Comparison of ENCODE assay signal across 7 cellular contexts in genomic region chr22:36454916-36455570, GRCh38. TPM values are rescaled to one million over a fixed set of nuclear protein-coding genes. Genes with fewer than 3 reads are reported as not detected.
DNase-seq lines count a peak whose midpoint lies in the region; ATAC-seq and TF ChIP-seq lines count a peak whose summit lies in the region.

No MANE protein-coding gene starts in this region.

- no peak for TF ChIP-seq POLR2A in lower leg skin (IDR thresholded peaks at IDR 0.05)

- no peaks in the 10 kb centered on the region for H3K9me3 Mint-ChIP-seq in activated CD4-positive, alpha-beta memory T cell treated with anti-CD3 and anti-CD28 coated beads for 36 hours

- ATAC-seq in GM18520 (IDR thresholded peaks at IDR 0.05; ENCODE audit: unreplicated experiment) (peak; percentile 40), HG03139 (IDR thresholded peaks at IDR 0.05; ENCODE audit: unreplicated experiment) (peak; percentile 56)

- POLR2A ChIA-PET in activated CD4-positive, alpha-beta memory T cell treated with anti-CD3 and anti-CD28 coated beads for 36 hours (lab: Charles Lee), result interaction anchor here (0.6 to 1.7 kb wide), 4 partner anchors 26 to 122 kb away, joined by 3 to 5 read pairs (median 4); partner anchors contain the start of gene MYH9

- H3K4me3 Mint-ChIP-seq in activated CD4-positive, alpha-beta memory T cell treated with anti-CD3 and anti-CD28 coated beads for 36 hours, result peak overlapping the region; percentile 74

- peaks cover 39% of the 10 kb centered on the region for H3K4me1 Mint-ChIP-seq in activated CD4-positive, alpha-beta memory T cell treated with anti-CD3 and anti-CD28 coated beads for 36 hours (ENCODE audit: low read depth)

- H3K27me3 Mint-ChIP-seq in activated CD4-positive, alpha-beta memory T cell treated with anti-CD3 and anti-CD28 coated beads for 36 hours, result no peaks in the 10 kb centered on the region

- 1 to 6% methylated on average over 20 to 26 of the region's 61 CpGs for WGBS in lower leg skin, 2 donors

- H3K36me3 Mint-ChIP-seq in activated CD4-positive, alpha-beta memory T cell treated with anti-CD3 and anti-CD28 coated beads for 36 hours, result no peaks in the 10 kb centered on the region

- H3K4me3 ChIP-seq in lower leg skin (ENCODE audit: low read depth, poor library complexity, severe bottlenecking), result peak overlapping the region; percentile 19

- no peak for TF ChIP-seq CTCF in lower leg skin (IDR thresholded peaks at IDR 0.05)

- intact Hi-C loops in activated CD4-positive, alpha-beta memory T cell treated with anti-CD3 and anti-CD28 coated beads for 36 hours (cut with micrococcal nuclease), result loop anchor here (1.0 to 5.0 kb wide), 5 partner anchors 26 to 126 kb away; partner anchors contain the start of gene TXN2
- intact Hi-C loops in lower leg skin (cut with DNase I; ENCODE audit: low total_unique reads), result no loop called here

- CTCF ChIA-PET in activated CD4-positive, alpha-beta memory T cell treated with anti-CD3 and anti-CD28 coated beads for 36 hours (lab: Charles Lee), result interaction anchor here (0.7 to 2.1 kb wide), 7 partner anchors 8 to 155 kb away, joined by 3 to 6 read pairs (median 3); no protein-coding TSS in a partner anchor

- DNase-seq in NCI-H526 treated with DMSO at 0.1 percent for 48 hours (lab: John Stamatoyannopoulos, UW) (peak; percentile 62), dermis microvascular lymphatic vessel endothelial cell (ENCODE audit: low read depth in 2 of 2) (peak; percentile 87 to 94), lower leg skin (ENCODE audit: low spot score in 2 of 2) (peak; percentile 86 to 98)
- peak; percentile 97 for DNase-seq in activated CD4-positive, alpha-beta memory T cell treated with anti-CD3 and anti-CD28 coated beads for 36 hours
- DNase-seq in stimulated activated CD4-positive, alpha-beta T cell treated with anti-CD3 and anti-CD28 coated beads, Interleukin-4, amount 100 ng/mL, for 24 hours, result peak; percentile 94

- peak overlapping the region; percentile 77 for H3K27ac Mint-ChIP-seq in activated CD4-positive, alpha-beta memory T cell treated with anti-CD3 and anti-CD28 coated beads for 36 hours

RNA-seq across cellular contexts. Expression of gene TXN2, which starts 26.4 kb away (rescaled TPM):
- total RNA-seq in activated CD4-positive, alpha-beta memory T cell treated with anti-CD3 and anti-CD28 coated beads for 36 hours, result 10 to 100 TPM; 94.3 to 97.0 TPM
- 15.1 and 27.6 TPM in 2 replicates for total RNA-seq in dermis microvascular lymphatic vessel endothelial cell
- total RNA-seq in lower leg skin, result 10 to 100 TPM; 45.6 to 56.7 (median 52.2) TPM

RNA-seq across cellular contexts. Expression of gene FOXRED2, which starts 51.8 kb away (rescaled TPM):
- total RNA-seq in activated CD4-positive, alpha-beta memory T cell treated with anti-CD3 and anti-CD28 coated beads for 36 hours, result 10 to 100 TPM; 15.2 to 15.9 TPM
- total RNA-seq in dermis microvascular lymphatic vessel endothelial cell, result 4.0 and 6.8 TPM in 2 replicates
- 10 to 100 TPM in 3 of 4 donors, 1 to 10 TPM in 1; 9.1 to 18.5 (median 14.6) TPM for total RNA-seq in lower leg skin

Comparison
In these comparisons a context has a peak if more than half of its experiments do, and no peak if none do; other contexts are left out.
1. Peak in every context shown above with its lines: DNase-seq, ATAC-seq and H3K4me3 ChIP-seq.